Comparison of ENCODE assay signal across 26 cellular contexts in genomic region chr1:77940921-77941570, GRCh38. TPM values are rescaled to one million over a fixed set of nuclear protein-coding genes. Genes with fewer than 3 reads are reported as not detected.
A peak's percentile ranks its signal among the peaks of the same experiment; 100 is the strongest.
DNase-seq lines count a peak whose midpoint lies in the region; ATAC-seq and TF ChIP-seq lines count a peak whose summit lies in the region.
"Had no signal": no experiment of that assay in that cellular context is flagged by ENCODE, and none has a peak within 500 bp of the region (broad histone marks: within the 10 kb centered on the region; RNA-seq: fewer than 3 reads in every experiment).

No MANE protein-coding gene starts in this region.

- H3K4me3 ChIP-seq in SK-N-SH (ENCODE audit: low read depth in 2 of 2, low read length in 1 of 2) (no peak overlapping the region), GM23248 (no peak overlapping the region)
- H3K4me3 ChIP-seq in naive thymus-derived CD4-positive, alpha-beta T cell (ENCODE audit: low read length), result no peak overlapping the region
- H3K4me3 ChIP-seq: BLaER1 treated with 17β-estradiol and CSF1 and Interleukin-3, amounts not matched to agents 10 nM and 100 nM; esophagus squamous epithelium; PC-9; thoracic aorta had no signal

- no peak overlapping the region for H3K27ac Mint-ChIP-seq in activated naive CD8-positive, alpha-beta T cell treated with anti-CD3 and anti-CD28 coated beads, Interleukin-2, amount 50 U/mL, for 24 hours
- H3K27ac Mint-ChIP-seq in naive thymus-derived CD4-positive, alpha-beta T cell, result peak overlapping the region in 5 of 9 donors; percentile 2 to 64 (median 6)
- H3K27ac Mint-ChIP-seq: T-helper 1 cell treated with Interleukin-12 subunit alpha and Interleukin-12 subunit beta and Interleukin-4 antibody, amounts not matched to agents 30 μg/mL and 1 μg/mL, for 36 hours had no signal

- H3K36me3 Mint-ChIP-seq in activated naive CD8-positive, alpha-beta T cell treated with anti-CD3 and anti-CD28 coated beads, Interleukin-2, amount 50 U/mL, for 24 hours (ENCODE audit: low read depth), result peaks cover 31% of the 10 kb centered on the region
- H3K36me3 Mint-ChIP-seq in naive thymus-derived CD4-positive, alpha-beta T cell, result peaks cover 0 to 25% (median 16%) of the 10 kb centered on the region in 5 donors

- H3K9ac ChIP-seq in SK-N-SH (no peak overlapping the region), GM23248 (no peak overlapping the region)
- H3K9ac ChIP-seq: BLaER1 treated with 17β-estradiol and CSF1 and Interleukin-3, amounts not matched to agents 10 nM and 100 nM; parathyroid adenoma had no signal

- H3K9me3 Mint-ChIP-seq in activated naive CD8-positive, alpha-beta T cell treated with anti-CD3 and anti-CD28 coated beads, Interleukin-2, amount 50 U/mL, for 24 hours, result no peaks in the 10 kb centered on the region
- H3K9me3 Mint-ChIP-seq in naive thymus-derived CD4-positive, alpha-beta T cell, result peaks cover 0 to 2% (median 0%) of the 10 kb centered on the region in 11 donors
- H3K9me3 Mint-ChIP-seq: H9; T-helper 1 cell treated with Interleukin-12 subunit alpha and Interleukin-12 subunit beta and Interleukin-4 antibody, amounts not matched to agents 30 μg/mL and 1 μg/mL, for 36 hours had no signal

- H3K4me3 Mint-ChIP-seq in activated naive CD8-positive, alpha-beta T cell treated with anti-CD3 and anti-CD28 coated beads, Interleukin-2, amount 50 U/mL, for 24 hours, result no peak overlapping the region
- no peak overlapping the region for H3K4me3 Mint-ChIP-seq in naive thymus-derived CD4-positive, alpha-beta T cell
- H3K4me3 Mint-ChIP-seq: H9; naive thymus-derived CD8-positive, alpha-beta T cell; T-helper 1 cell treated with Interleukin-12 subunit alpha and Interleukin-12 subunit beta and Interleukin-4 antibody, amounts not matched to agents 30 μg/mL and 1 μg/mL, for 36 hours had no signal

- peak overlapping the region in 1 of 2 experiments; percentile 9; a peak in 1 of 4 replicates for H3K27ac ChIP-seq in SK-N-SH (ENCODE audit: low read depth in 2 of 2, low read length in 1 of 2)
- peak overlapping the region; percentile 7 for H3K27ac ChIP-seq in GM23248
- no peak overlapping the region for H3K27ac ChIP-seq in naive thymus-derived CD4-positive, alpha-beta T cell (ENCODE audit: low read depth, low read length)
- H3K27ac ChIP-seq: BLaER1 treated with 17β-estradiol and CSF1 and Interleukin-3, amounts not matched to agents 10 nM and 100 nM; esophagus squamous epithelium; parathyroid adenoma; PC-9; thoracic aorta had no signal

- peaks cover 11% of the 10 kb centered on the region for H3K4me1 Mint-ChIP-seq in activated naive CD8-positive, alpha-beta T cell treated with anti-CD3 and anti-CD28 coated beads, Interleukin-2, amount 50 U/mL, for 24 hours
- peaks cover 0 to 22% (median 4%) of the 10 kb centered on the region in 7 donors for H3K4me1 Mint-ChIP-seq in naive thymus-derived CD4-positive, alpha-beta T cell

- TF ChIP-seq RAD21 in SK-N-SH (IDR thresholded peaks at IDR 0.05; ENCODE audit: low read length), result no peak

- in situ Hi-C loops in GM23248 (cut with MboI), result no loop called here

- H3K9me3 ChIP-seq in SK-N-SH (no peaks in the 10 kb centered on the region), GM23248 (ENCODE audit: low read depth) (no peaks in the 10 kb centered on the region)
- no peaks in the 10 kb centered on the region for H3K9me3 ChIP-seq in naive thymus-derived CD4-positive, alpha-beta T cell (ENCODE audit: control insufficient read depth in 2 of 3, low read length in 3 of 3)
- H3K9me3 ChIP-seq: BLaER1 treated with 17β-estradiol and CSF1 and Interleukin-3, amounts not matched to agents 10 nM and 100 nM; esophagus squamous epithelium; thoracic aorta had no signal

- WGBS in SK-N-SH (ENCODE audit: low lambda C conversion rate), result 96% methylated on average over 4 of the region's 4 CpGs
- 86 to 87% methylated on average over 4 of the region's 4 CpGs for WGBS in GM23248 (ENCODE audit: low coverage in 1 of 2, low lambda C conversion rate in 2 of 2, missing lambda C conversion rate in 2 of 2), 2 experiments

- DNase-seq in SK-N-SH (no peak), GM23248 (peak; percentile 20), nucleus accumbens (lab: John Stamatoyannopoulos, UW) (no peak), COLO829 (ENCODE audit: low spot score) (no peak)
- DNase-seq in activated naive CD8-positive, alpha-beta T cell treated with anti-CD3 and anti-CD28 coated beads, Interleukin-2, amount 50 U/mL, for 24 hours, result no peak
- DNase-seq in naive thymus-derived CD4-positive, alpha-beta T cell, result no peak
- DNase-seq: activated CD4-positive, alpha-beta T cell treated with anti-CD3 and anti-CD28 coated beads, Interleukin-2, amount 50 U/mL, for 1 hour; activated CD8-positive, alpha-beta memory T cell treated with anti-CD3 and anti-CD28 coated beads, Interleukin-2, amount 50 U/mL, for 48 hours; effector memory CD4-positive, alpha-beta T cell; esophagus squamous epithelium; GDM1; glutamatergic neuron; H9; mesendoderm; naive thymus-derived CD8-positive, alpha-beta T cell; NCI-H1694 treated with DMSO at 0.1 percent for 48 hours; NCI-H774; SIG-M5 had no signal

- H3F3A ChIP-seq in SK-N-SH (replicated peaks; ENCODE audit: insufficient read depth) (peaks cover 81% of the 10 kb centered on the region), GM23248 (ENCODE audit: insufficient read depth) (peaks cover 90% of the 10 kb centered on the region)

- no peaks in the 10 kb centered on the region for H3K9me2 ChIP-seq in SK-N-SH
- H3K9me2 ChIP-seq in GM23248 (ENCODE audit: insufficient read depth), result no peaks in the 10 kb centered on the region

- no peaks in the 10 kb centered on the region for H3K27me3 ChIP-seq in SK-N-SH (ENCODE audit: insufficient read depth)
- no peaks in the 10 kb centered on the region for H3K27me3 ChIP-seq in GM23248 (replicated peaks; ENCODE audit: insufficient read depth)
- no peaks in the 10 kb centered on the region for H3K27me3 ChIP-seq in naive thymus-derived CD4-positive, alpha-beta T cell (ENCODE audit: control insufficient read depth in 2 of 2, insufficient read depth in 2 of 2, low read length in 2 of 2)
- H3K27me3 ChIP-seq: BLaER1 treated with 17β-estradiol and CSF1 and Interleukin-3, amounts not matched to agents 10 nM and 100 nM; esophagus squamous epithelium had no signal

- H3K4me2 ChIP-seq in SK-N-SH, result no peak overlapping the region
- no peak overlapping the region for H3K4me2 ChIP-seq in GM23248 (ENCODE audit: unreplicated experiment)
- H3K4me2 ChIP-seq: BLaER1 treated with 17β-estradiol and CSF1 and Interleukin-3, amounts not matched to agents 10 nM and 100 nM; PC-9 had no signal

- H2AFZ ChIP-seq in SK-N-SH (ENCODE audit: low read depth), result no peak overlapping the region
- no peak overlapping the region for H2AFZ ChIP-seq in GM23248
- H2AFZ ChIP-seq: parathyroid adenoma, PC-9 had no signal

- H4K20me1 ChIP-seq in SK-N-SH (ENCODE audit: insufficient read depth) (no peaks in the 10 kb centered on the region), GM23248 (ENCODE audit: insufficient read depth) (no peaks in the 10 kb centered on the region)

- POLR2A ChIA-PET in SK-N-SH (lab: Yijun Ruan, JAX), result no interaction called here
- POLR2A ChIA-PET in naive thymus-derived CD4-positive, alpha-beta T cell (lab: Charles Lee), result no interaction called here

- H3K36me3 ChIP-seq in SK-N-SH (replicated peaks in 1 of 2; ENCODE audit: control insufficient read depth in 1 of 2, insufficient read depth in 2 of 2, low read length in 1 of 2), result peaks cover 59 to 87% of the 10 kb centered on the region in 2 experiments
- peaks cover 56% of the 10 kb centered on the region for H3K36me3 ChIP-seq in GM23248 (ENCODE audit: low read depth)
- peaks cover 0 to 16% (median 6%) of the 10 kb centered on the region in 3 experiments for H3K36me3 ChIP-seq in naive thymus-derived CD4-positive, alpha-beta T cell (ENCODE audit: control insufficient read depth in 2 of 3, insufficient read depth in 3 of 3, low read length in 3 of 3)

- TF ChIP-seq EP300 in SK-N-SH (IDR thresholded peaks at IDR 0.05; ENCODE audit: borderline replicate concordance in 1 of 2, low read depth in 1 of 2, low read length in 1 of 2), result no peak

- peaks cover 19% of the 10 kb centered on the region; the same call in 1 of the 2 replicates for H3K79me2 ChIP-seq in SK-N-SH (ENCODE audit: insufficient read depth)
- H3K79me2 ChIP-seq in GM23248 (ENCODE audit: insufficient read depth), result peaks cover 9% of the 10 kb centered on the region
- H3K79me2 ChIP-seq: parathyroid adenoma had no signal

- TF ChIP-seq CTCF in SK-N-SH (IDR thresholded peaks at IDR 0.05), result no peak

- CTCF ChIA-PET in SK-N-SH (lab: Yijun Ruan, JAX), result no interaction called here
- CTCF ChIA-PET in naive thymus-derived CD4-positive, alpha-beta T cell (lab: Charles Lee), result no interaction called here

- ATAC-seq in SK-N-SH treated with all-trans-retinoic acid at 6 μM for 48 hours (no peak), HG03342 (IDR thresholded peaks at IDR 0.05; ENCODE audit: unreplicated experiment) (no peak)
- ATAC-seq in activated naive CD8-positive, alpha-beta T cell treated with anti-CD3 and anti-CD28 coated beads, Interleukin-2, amount 50 U/mL, for 24 hours, result peak; percentile 28
- no peak for ATAC-seq in naive thymus-derived CD4-positive, alpha-beta T cell
- ATAC-seq: naive thymus-derived CD8-positive, alpha-beta T cell; sciatic nerve had no signal

- intact Hi-C loops in naive thymus-derived CD4-positive, alpha-beta T cell (cut with micrococcal nuclease), result loop anchor here in 1 of 2 donors (10.0 kb wide), 1 partner anchor 366 kb away; no protein-coding TSS in a partner anchor

- no peaks in the 10 kb centered on the region for H3K4me1 ChIP-seq in SK-N-SH (ENCODE audit: control insufficient read depth in 1 of 2, insufficient read depth in 2 of 2, low read depth in 1 of 2, low read length in 1 of 2)
- H3K4me1 ChIP-seq in GM23248 (ENCODE audit: insufficient read depth), result no peaks in the 10 kb centered on the region
- no peaks in the 10 kb centered on the region for H3K4me1 ChIP-seq in naive thymus-derived CD4-positive, alpha-beta T cell (ENCODE audit: control insufficient read depth in 2 of 2, insufficient read depth in 2 of 2, low read length in 2 of 2)
- H3K4me1 ChIP-seq: BLaER1 treated with 17β-estradiol and CSF1 and Interleukin-3, amounts not matched to agents 10 nM and 100 nM; esophagus squamous epithelium; parathyroid adenoma had no signal

- H3K27me3 Mint-ChIP-seq in activated naive CD8-positive, alpha-beta T cell treated with anti-CD3 and anti-CD28 coated beads, Interleukin-2, amount 50 U/mL, for 24 hours, result no peaks in the 10 kb centered on the region
- no peaks in the 10 kb centered on the region for H3K27me3 Mint-ChIP-seq in naive thymus-derived CD4-positive, alpha-beta T cell
- H3K27me3 Mint-ChIP-seq: naive thymus-derived CD8-positive, alpha-beta T cell had no signal

RNA-seq across cellular contexts. Expression of gene FUBP1, which starts 37.8 kb away (rescaled TPM):
- polyA plus RNA-seq in SK-N-SH (2012; rRNA removed) (64.1 and 95.7 TPM in 2 replicates), GM23248 (2016; fragmentation: Nextera tagmentation; extraction: Ambion mirVana) (48.4 and 52.2 TPM in 2 replicates)
- polyA plus RNA-seq in SK-N-SH (2012; cell fraction: cytosol; rRNA removed), result 59.1 and 60.1 TPM in 2 replicates
- polyA plus RNA-seq in SK-N-SH (2012; cell fraction: nucleus; rRNA removed), result 198 and 297 TPM in 2 replicates
- total RNA-seq in GM23248 (2014; rRNA removed; shearing (Covaris generic)), result 59.1 and 69.9 TPM in 2 replicates
- total RNA-seq in naive thymus-derived CD4-positive, alpha-beta T cell, result 100 to 1,000 TPM; 182 to 253 (median 224) TPM
- polyA plus RNA-seq in naive thymus-derived CD4-positive, alpha-beta T cell, result 10 to 100 TPM; 58.0 to 61.8 TPM

RNA-seq across cellular contexts. Expression of gene NEXN, which starts 52.6 kb away (rescaled TPM):
- 3.6 and 4.1 TPM in 2 replicates for polyA plus RNA-seq in SK-N-SH (2012; rRNA removed)
- polyA plus RNA-seq in SK-N-SH (2012; cell fraction: cytosol; rRNA removed), result 4.2 and 7.8 TPM in 2 replicates
- 3.2 and 7.6 TPM in 2 replicates for polyA plus RNA-seq in SK-N-SH (2012; cell fraction: nucleus; rRNA removed)
- 11.4 and 17.2 TPM in 2 replicates for total RNA-seq in GM23248 (2014; rRNA removed; shearing (Covaris generic))
- 69.0 and 70.4 TPM in 2 replicates for polyA plus RNA-seq in GM23248 (2016; fragmentation: Nextera tagmentation; extraction: Ambion mirVana)
- 1 to 10 TPM in 2 of 5 experiments, under 1 TPM in 3; 0.48 to 2.6 (median 0.78) TPM for total RNA-seq in naive thymus-derived CD4-positive, alpha-beta T cell
- polyA plus RNA-seq in naive thymus-derived CD4-positive, alpha-beta T cell, result 1 to 10 TPM in 1 of 2 donors, under 1 TPM in 1; 0.33 to 1.4 TPM
